Comparison of ENCODE assay signal across 31 cellular contexts in genomic region chr10:32744321-32744720, GRCh38.
"Had no signal": no experiment of that assay in that cellular context is flagged by ENCODE, and none has a peak within 500 bp of the region (broad histone marks: within the 10 kb centered on the region; RNA-seq: fewer than 3 reads in every experiment).

No MANE protein-coding gene starts in this region.

- H3K4me1 ChIP-seq: left lung, lower lobe of right lung, pancreas, prostate gland, suprapubic skin, tibial artery, upper lobe of right lung had no signal

- H3K4me3 Mint-ChIP-seq: memory B cell; naive thymus-derived CD4-positive, alpha-beta T cell; natural killer cell treated with Interleukin-12 subunit alpha and Interleukin-12 subunit beta and Interleukin-15 and Interleukin-18, amount 100 ng/mL, for 72 hours; neural crest cell; stimulated activated effector memory CD8-positive, alpha-beta T cell treated with anti-CD3 and anti-CD28 coated beads, Interleukin-12 subunit alpha, Interleukin-12 subunit beta, amount 100 ng/mL, for 72 hours; stimulated activated naive CD8-positive, alpha-beta T cell treated with anti-CD3 and anti-CD28 coated beads, Interleukin-15, Interleukin-2, amounts not matched to agents 100 ng/mL and 50 ng/mL, for 24 hours had no signal

- H3K27ac ChIP-seq: left lung, lower lobe of right lung, pancreas, prostate gland, skin epidermis, suprapubic skin, thoracic aorta, tibial artery, upper lobe of right lung had no signal

- H3K9me3 Mint-ChIP-seq: stimulated activated naive CD8-positive, alpha-beta T cell treated with anti-CD3 and anti-CD28 coated beads, Interleukin-15, Interleukin-2, amounts not matched to agents 100 ng/mL and 50 ng/mL, for 24 hours had no signal

- H3K27me3 ChIP-seq: left lung, pancreas, suprapubic skin, tibial artery, upper lobe of right lung had no signal

- H3K27ac Mint-ChIP-seq: memory B cell; naive thymus-derived CD4-positive, alpha-beta T cell; natural killer cell treated with Interleukin-12 subunit alpha and Interleukin-12 subunit beta and Interleukin-15 and Interleukin-18, amount 100 ng/mL, for 72 hours; stimulated activated effector memory CD8-positive, alpha-beta T cell treated with anti-CD3 and anti-CD28 coated beads, Interleukin-12 subunit alpha, Interleukin-12 subunit beta, amount 100 ng/mL, for 72 hours; stimulated activated naive CD8-positive, alpha-beta T cell treated with anti-CD3 and anti-CD28 coated beads, Interleukin-15, Interleukin-2, amounts not matched to agents 100 ng/mL and 50 ng/mL, for 24 hours had no signal

- FAIRE-seq: kidney, pancreas, urothelium cell line had no signal

- H3K27me3 Mint-ChIP-seq: memory B cell; naive thymus-derived CD4-positive, alpha-beta T cell; natural killer cell treated with Interleukin-12 subunit alpha and Interleukin-12 subunit beta and Interleukin-15 and Interleukin-18, amount 100 ng/mL, for 72 hours; stimulated activated naive CD8-positive, alpha-beta T cell treated with anti-CD3 and anti-CD28 coated beads, Interleukin-15, Interleukin-2, amounts not matched to agents 100 ng/mL and 50 ng/mL, for 24 hours had no signal

- ATAC-seq: left colon; left lung; lower lobe of right lung; mucosa of descending colon; naive thymus-derived CD4-positive, alpha-beta T cell; natural killer cell treated with Interleukin-12 subunit alpha and Interleukin-12 subunit beta and Interleukin-15 and Interleukin-18, amount 100 ng/mL, for 72 hours; pancreas; right cardiac atrium; sciatic nerve; stimulated activated effector memory CD8-positive, alpha-beta T cell treated with anti-CD3 and anti-CD28 coated beads, Interleukin-12 subunit alpha, Interleukin-12 subunit beta, amount 100 ng/mL, for 72 hours; upper lobe of right lung had no signal

- H3K36me3 Mint-ChIP-seq: stimulated activated effector memory CD8-positive, alpha-beta T cell treated with anti-CD3 and anti-CD28 coated beads, Interleukin-12 subunit alpha, Interleukin-12 subunit beta, amount 100 ng/mL, for 72 hours had no signal

- H3K36me3 ChIP-seq: lower lobe of right lung, prostate gland, upper lobe of right lung had no signal

- H3K4me1 Mint-ChIP-seq: memory B cell; neural crest cell; stimulated activated effector memory CD8-positive, alpha-beta T cell treated with anti-CD3 and anti-CD28 coated beads, Interleukin-12 subunit alpha, Interleukin-12 subunit beta, amount 100 ng/mL, for 72 hours had no signal

- H3K4me3 ChIP-seq: left lung, lower lobe of right lung, mucosa of descending colon, pancreas, prostate gland, skin epidermis, suprapubic skin, thoracic aorta, tibial artery, upper lobe of right lung had no signal

- DNase-seq: hippocampal formation; kidney; left colon; left lung; lower lobe of right lung; midbrain; mucosa of descending colon; naive thymus-derived CD4-positive, alpha-beta T cell; nucleus accumbens; pancreas; posterior cingulate gyrus; retina; right cardiac atrium; stimulated activated CD4-positive, alpha-beta T cell treated with anti-CD3 and anti-CD28 coated beads, Interleukin-12 subunit alpha, Interleukin-12 subunit beta, amount 100 ng/mL, for 4 hours; stimulated activated CD4-positive, alpha-beta T cell treated with anti-CD3 and anti-CD28 coated beads, Interleukin-15, amount 100 ng/mL, for 24 hours; stimulated activated CD4-positive, alpha-beta T cell treated with anti-CD3 and anti-CD28 coated beads, Interleukin-2, amount 100 ng/mL, for 24 hours; stimulated activated CD4-positive, alpha-beta T cell treated with anti-CD3 and anti-CD28 coated beads, Interleukin-4, amount 100 ng/mL, for 1 hour; stimulated activated naive CD4-positive, alpha-beta T cell; tibial artery; upper lobe of right lung had no signal
